2 cellular contexts compared by ENCODE assay signal in genomic region chr3:189948724-189949045, GRCh38.
TF ChIP-seq lines count a peak whose summit lies in the region.

No MANE protein-coding gene starts in this region.

TF ChIP-seq in HCT116, 20 proteins besides CTCF, POLR2A, EP300 and RAD21 (continued from another document):
- TF ChIP-seq MAX (IDR thresholded peaks at IDR 0.05) (no peak), ATF3 (IDR thresholded peaks at IDR 0.05) (no peak), SRF (IDR thresholded peaks at IDR 0.05; ENCODE audit: low read depth) (no peak), EZH2 (IDR thresholded peaks at IDR 0.05) (no peak), REST (IDR thresholded peaks at IDR 0.05; ENCODE audit: low read depth) (no peak), TCF7L2 (IDR thresholded peaks at IDR 0.05; ENCODE audit: borderline replicate concordance, extremely low read depth, insufficient read depth, insufficient read length) (no peak), SP1 (IDR thresholded peaks at IDR 0.05; ENCODE audit: low read depth) (no peak), SIN3A (IDR thresholded peaks at IDR 0.05; ENCODE audit: low read depth) (no peak), POLR2AphosphoS5 (IDR thresholded peaks at IDR 0.05; ENCODE audit: low read depth, low read length) (no peak)

TF ChIP-seq in GM12878, 131 proteins besides CTCF, POLR2A, EP300 and RAD21:
- 0 out of 2 replicates have a peak, but pooled peaks have one; percentile 7 for TF ChIP-seq PKNOX1 (IDR thresholded peaks at IDR 0.05)
- no peak for TF ChIP-seq MYC (IDR thresholded peaks at IDR 0.05; ENCODE audit: insufficient read depth, insufficient read length, insufficient replicate concordance, low read length, severe bottlenecking)
